Comparison of ENCODE assay signal across 15 cellular contexts in the genomic region with DNA sequence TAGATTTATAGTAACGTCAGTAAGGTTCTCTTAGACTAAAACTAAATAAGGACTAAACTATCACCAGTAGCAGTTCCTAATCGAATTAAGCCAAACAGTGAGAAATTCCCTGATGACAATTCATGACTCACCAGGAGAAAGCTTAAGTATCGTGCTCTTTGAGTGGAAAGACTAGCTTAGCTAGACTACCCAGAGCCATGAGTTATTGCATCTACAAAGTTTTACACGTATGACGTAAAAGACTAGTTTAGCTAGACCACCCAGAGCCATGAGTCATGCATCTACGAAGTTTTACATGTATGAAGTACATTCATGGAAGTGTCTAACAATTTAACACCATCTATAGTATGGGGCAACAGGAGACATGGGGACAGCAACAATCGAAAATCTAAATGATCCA. TPM values are rescaled to one million over a fixed set of nuclear protein-coding genes. Genes with fewer than 3 reads are reported as not detected.
DNase-seq lines count a peak whose midpoint lies in the region; ATAC-seq and TF ChIP-seq lines count a peak whose summit lies in the region.
"Had no signal": no experiment of that assay in that cellular context is flagged by ENCODE, and none has a peak within 500 bp of the region (broad histone marks: within the 10 kb centered on the region; RNA-seq: fewer than 3 reads in every experiment).

No MANE protein-coding gene starts in this region.

- peaks cover 33% of the 10 kb centered on the region for H3K36me3 Mint-ChIP-seq in CD8-positive, alpha-beta T cell

- H3K4me2 ChIP-seq in neuronal stem cell (ENCODE audit: insufficient read depth, low read length, poor library complexity, severe bottlenecking) = no peak overlapping the region

- H2BK120ac ChIP-seq in neuronal stem cell (ENCODE audit: low read depth, low read length) = no peak overlapping the region

- no peak overlapping the region for H2BK5ac ChIP-seq in neuronal stem cell (ENCODE audit: low read length)

- no peak overlapping the region for H2AFZ ChIP-seq in neuronal stem cell (ENCODE audit: low read length)

- H3K14ac ChIP-seq in neuronal stem cell (ENCODE audit: low read length) = no peak overlapping the region

- CTCF ChIA-PET in A673 (lab: Charles Lee) = interaction anchor here (0.5 to 0.7 kb wide), 2 partner anchors 16 to 89 kb away, joined by 3 read pairs; no protein-coding TSS in a partner anchor
- CTCF ChIA-PET in HEK293T (lab: Yijun Ruan, JAX) = no interaction called here
- CTCF ChIA-PET in CD8-positive, alpha-beta T cell (lab: Charles Lee) = interaction anchor here (0.7 kb wide), 1 partner anchor 91 kb away, joined by 3 read pairs; no protein-coding TSS in a partner anchor

- H3K23ac ChIP-seq in neuronal stem cell (ENCODE audit: low read depth, low read length, poor library complexity) = no peak overlapping the region

- no peak for TF ChIP-seq CTCF in A673 (conservative IDR thresholded peaks at IDR 0.05; ENCODE audit: low read depth, low read length)
- no peak for TF ChIP-seq CTCF in CD8-positive, alpha-beta T cell (IDR thresholded peaks at IDR 0.05)

- no TSS peak for BruUV-seq in A673 (replicated peaks; lab: Mats Ljungman, UMichigan)

- H3K4me3 ChIP-seq in A673 (ENCODE audit: low read depth, low read length, poor library complexity, severe bottlenecking) (peak overlapping the region; percentile 8), neuronal stem cell (ENCODE audit: low read length in 2 of 2) (no peak overlapping the region)
- H3K4me3 ChIP-seq in CD8-positive, alpha-beta T cell (ENCODE audit: low read depth, low read length) = no peak overlapping the region
- H3K4me3 ChIP-seq: dorsolateral prefrontal cortex, vagina had no signal

- no peaks in the 10 kb centered on the region for H3K79me1 ChIP-seq in neuronal stem cell (ENCODE audit: low read depth, low read length)

- POLR2A ChIA-PET in A673 (lab: Charles Lee; ENCODE audit: low non-redundant PET) (no interaction called here), HEK293T (lab: Yijun Ruan, JAX) (no interaction called here)
- POLR2A ChIA-PET in CD8-positive, alpha-beta T cell (lab: Charles Lee) = no interaction called here

- H4K91ac ChIP-seq in neuronal stem cell (ENCODE audit: low read depth, low read length, poor library complexity) = no peak overlapping the region

- intact Hi-C loops in A673 (cut with micrococcal nuclease; ENCODE audit: unreplicated experiment) = no loop called here
- intact Hi-C loops in CD8-positive, alpha-beta T cell (cut with DNase I, micrococcal nuclease) = no loop called here

- H3K27me3 ChIP-seq in A673 (replicated peaks; ENCODE audit: insufficient read depth, low read depth, low read length, poor library complexity) = no peaks in the 10 kb centered on the region
- no peaks in the 10 kb centered on the region for H3K27me3 ChIP-seq in neuronal stem cell (ENCODE audit: control insufficient read depth in 3 of 3, insufficient read depth in 3 of 3, low read depth in 1 of 3, low read length in 3 of 3)
- H3K27me3 ChIP-seq in CD8-positive, alpha-beta T cell (ENCODE audit: insufficient read depth, low read length) = no peaks in the 10 kb centered on the region
- H3K27me3 ChIP-seq: dorsolateral prefrontal cortex, vagina had no signal

- H2AK5ac ChIP-seq in neuronal stem cell (ENCODE audit: low read depth, low read length) = no peak overlapping the region

- no peak overlapping the region for H3K27ac Mint-ChIP-seq in CD8-positive, alpha-beta T cell
- H3K27ac Mint-ChIP-seq: CD4-positive, alpha-beta T cell; memory B cell had no signal

- no peak overlapping the region for H4K8ac ChIP-seq in neuronal stem cell (ENCODE audit: low read depth, low read length)

- H3K4me3 Mint-ChIP-seq in CD8-positive, alpha-beta T cell = no peak overlapping the region
- H3K4me3 Mint-ChIP-seq: CD4-positive, alpha-beta T cell; memory B cell had no signal

- peaks cover 61% of the 10 kb centered on the region for H3K4me1 Mint-ChIP-seq in CD8-positive, alpha-beta T cell (ENCODE audit: low read depth)

- H3K27ac ChIP-seq in A673 (ENCODE audit: low read depth, low read length, poor library complexity, severe bottlenecking) (peak overlapping the region; percentile 73), neuronal stem cell (replicated peaks; ENCODE audit: low read length) (no peak overlapping the region)
- no peak overlapping the region for H3K27ac ChIP-seq in CD8-positive, alpha-beta T cell (ENCODE audit: low read depth, low read length)
- H3K27ac ChIP-seq: dorsolateral prefrontal cortex, vagina had no signal

- no peak overlapping the region for H2BK12ac ChIP-seq in neuronal stem cell (ENCODE audit: low read length)

- WGBS in neuronal stem cell (ENCODE audit: extremely low coverage in 2 of 2, insufficient read length in 2 of 2, insufficient replicate concordance in 1 of 2), 2 donors = no CpG with 5 or more reads among the region's 7 CpGs

- no peak overlapping the region for H3K18ac ChIP-seq in neuronal stem cell (ENCODE audit: low read length)

- peaks cover 35% of the 10 kb centered on the region for H3K4me1 ChIP-seq in A673 (ENCODE audit: insufficient read depth, low read length, poor library complexity, severe bottlenecking)
- peaks cover 9 to 13% of the 10 kb centered on the region in 2 donors for H3K4me1 ChIP-seq in neuronal stem cell (ENCODE audit: control insufficient read depth in 2 of 2, insufficient read depth in 1 of 2, low read depth in 1 of 2, low read length in 2 of 2)
- peaks cover 12% of the 10 kb centered on the region for H3K4me1 ChIP-seq in CD8-positive, alpha-beta T cell (ENCODE audit: insufficient read depth, low read length)

- no peaks in the 10 kb centered on the region for H3K27me3 Mint-ChIP-seq in CD8-positive, alpha-beta T cell (ENCODE audit: low read depth)
- H3K27me3 Mint-ChIP-seq: CD4-positive, alpha-beta T cell; memory B cell had no signal

- H3K9me3 Mint-ChIP-seq in CD8-positive, alpha-beta T cell = peaks cover 13% of the 10 kb centered on the region
- H3K9me3 Mint-ChIP-seq: memory B cell had no signal

- no peaks in the 10 kb centered on the region for H3K36me3 ChIP-seq in A673 (ENCODE audit: insufficient read depth, low read length, poor library complexity, severe bottlenecking)
- H3K36me3 ChIP-seq in neuronal stem cell (replicated peaks in 1 of 2; ENCODE audit: control insufficient read depth in 2 of 2, insufficient read depth in 2 of 2, low read length in 2 of 2) = peaks cover 0 to 15% of the 10 kb centered on the region in 2 donors
- H3K36me3 ChIP-seq in CD8-positive, alpha-beta T cell (ENCODE audit: insufficient read depth, low read length) = no peaks in the 10 kb centered on the region
- H3K36me3 ChIP-seq: vagina had no signal

- H3K9me3 ChIP-seq in A673 (ENCODE audit: low read depth, low read length, poor library complexity, severe bottlenecking) (peaks cover 14% of the 10 kb centered on the region), neuronal stem cell (replicated peaks in 1 of 2; ENCODE audit: control insufficient read depth in 2 of 2, insufficient read depth in 1 of 2, low read depth in 1 of 2, low read length in 2 of 2) (peaks cover 0 to 25% of the 10 kb centered on the region in 2 donors)
- no peaks in the 10 kb centered on the region for H3K9me3 ChIP-seq in CD8-positive, alpha-beta T cell (ENCODE audit: low read length)
- H3K9me3 ChIP-seq: vagina had no signal

- no peak overlapping the region for H3K4ac ChIP-seq in neuronal stem cell (ENCODE audit: low read length)

- H2BK15ac ChIP-seq in neuronal stem cell (ENCODE audit: low read length) = no peak overlapping the region

- no peak for ATAC-seq in HG03520 (IDR thresholded peaks at IDR 0.05; ENCODE audit: unreplicated experiment)
- no peak for ATAC-seq in HG02973 (IDR thresholded peaks at IDR 0.05; ENCODE audit: unreplicated experiment)
- ATAC-seq in CD8-positive, alpha-beta T cell = no peak

- no peak overlapping the region for H3K9ac ChIP-seq in neuronal stem cell (ENCODE audit: low read depth, low read length, poor library complexity)

- DNase-seq in A673 (ENCODE audit: low spot score) (peak; percentile 92), HEK293T (ENCODE audit: extremely low spot score) (peak; percentile 37), amniotic stem cell (lab: John Stamatoyannopoulos, UW) (peak; percentile 54), iris pigment epithelial cell (ENCODE audit: low read depth) (peak; percentile 94), neuronal stem cell (ENCODE audit: low spot score) (no peak)
- DNase-seq in CD8-positive, alpha-beta T cell = no peak
- DNase-seq: CD4-positive, alpha-beta T cell; dorsolateral prefrontal cortex; MM.1S; OCI-M1; stimulated activated CD4-positive, alpha-beta T cell treated with anti-CD3 and anti-CD28 coated beads, Interleukin-2, amount 100 ng/mL, for 48 hours had no signal

TF ChIP-seq in HEK293T, 16 proteins besides CTCF, POLR2A, EP300 and RAD21:
- TF ChIP-seq ARNT (IDR thresholded peaks at IDR 0.05) (peak; percentile 32; the same call in 1 of the 2 replicates), TARDBP (IDR thresholded peaks at IDR 0.05) (no peak)
- TF ChIP-seq, protein P1, sequence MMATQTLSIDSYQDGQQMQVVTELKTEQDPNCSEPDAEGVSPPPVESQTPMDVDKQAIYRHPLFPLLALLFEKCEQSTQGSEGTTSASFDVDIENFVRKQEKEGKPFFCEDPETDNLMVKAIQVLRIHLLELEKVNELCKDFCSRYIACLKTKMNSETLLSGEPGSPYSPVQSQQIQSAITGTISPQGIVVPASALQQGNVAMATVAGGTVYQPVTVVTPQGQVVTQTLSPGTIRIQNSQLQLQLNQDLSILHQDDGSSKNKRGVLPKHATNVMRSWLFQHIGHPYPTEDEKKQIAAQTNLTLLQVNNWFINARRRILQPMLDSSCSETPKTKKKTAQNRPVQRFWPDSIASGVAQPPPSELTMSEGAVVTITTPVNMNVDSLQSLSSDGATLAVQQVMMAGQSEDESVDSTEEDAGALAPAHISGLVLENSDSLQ (IDR thresholded peaks at IDR 0.05) = peak; percentile 59; the same call in 1 of the 2 replicates

RNA-seq across cellular contexts. Expression of gene UBE2G1, which starts 36.6 kb away (rescaled TPM):
- 107 and 114 TPM in 2 replicates for total RNA-seq in A673 (2021)
- polyA plus RNA-seq in neuronal stem cell (2013, experiment 1 of 2) = 83.3 TPM
- 83.6 TPM for polyA plus RNA-seq in neuronal stem cell (2013, experiment 2 of 2)
- 10 to 100 TPM; 65.8 to 68.0 TPM for total RNA-seq in CD8-positive, alpha-beta T cell

Comparison
In these comparisons a context has a peak if more than half of its experiments do, and no peak if none do; other contexts are left out.
1. DNase-seq: peak in A673 (single experiment), HEK293T (single experiment), amniotic stem cell (single experiment) and iris pigment epithelial cell (single experiment); none in neuronal stem cell (single experiment) and CD8-positive, alpha-beta T cell (0 of 7).